Comparison of ENCODE assay signal across 14 cellular contexts in genomic region chr13:80047406-80047805, GRCh38.
A peak's percentile ranks its signal among the peaks of the same experiment; 100 is the strongest.
DNase-seq lines count a peak whose midpoint lies in the region; ATAC-seq, FAIRE-seq and TF ChIP-seq lines count a peak whose summit lies in the region.
"Had no signal": no experiment of that assay in that cellular context is flagged by ENCODE, and none has a peak within 500 bp of the region (broad histone marks: within the 10 kb centered on the region; RNA-seq: fewer than 3 reads in every experiment).

No MANE protein-coding gene starts in this region.

- H3K36me3 ChIP-seq in neural progenitor cell: no peaks in the 10 kb centered on the region

- no peak for FAIRE-seq in D721Med (lab: Jason Lieb, UNC)
- FAIRE-seq: K562 had no signal

- DNase-seq in AG08396 (ENCODE audit: low spot score): peak; percentile 19
- DNase-seq in NCI-H226: peak; percentile 50
- peak; percentile 66 for DNase-seq in cerebellum (ENCODE audit: low spot score)
- DNase-seq in neural progenitor cell (ENCODE audit: low spot score): no peak
- DNase-seq in D721Med (ENCODE audit: insufficient read length, low spot score): no peak
- no peak for DNase-seq in NCI-H146 treated with DMSO at 0.1 percent for 48 hours (lab: John Stamatoyannopoulos, UW; ENCODE audit: unreplicated experiment)
- DNase-seq in activated CD8-positive, alpha-beta T cell treated with anti-CD3 and anti-CD28 coated beads, Interleukin-2, amount 10 ng/mL, durations not matched to agents 7 days and 5 days: no peak
- DNase-seq: activated CD4-positive, alpha-beta memory T cell treated with anti-CD3 and anti-CD28 coated beads, Interleukin-2, amount 10 ng/mL, durations not matched to agents 7 days and 5 days; activated gamma-delta T cell treated with Interleukin-2 at 50 U/mL for 16 hours; DMS79 treated with DMSO at 0.1 percent for 48 hours; NCI-H1694 treated with DMSO at 0.1 percent for 48 hours had no signal

- H3K36me3 Mint-ChIP-seq in neural progenitor cell: no peaks in the 10 kb centered on the region
- H3K36me3 Mint-ChIP-seq in activated CD8-positive, alpha-beta T cell treated with anti-CD3 and anti-CD28 coated beads, Interleukin-2, amount 10 ng/mL, durations not matched to agents 7 days and 5 days (ENCODE audit: low read depth): no peaks in the 10 kb centered on the region

- no peaks in the 10 kb centered on the region for H4K20me1 ChIP-seq in neural progenitor cell (ENCODE audit: low read depth)

- peaks cover 4% of the 10 kb centered on the region for H3K4me1 ChIP-seq in neural progenitor cell

- H3K27ac ChIP-seq in neural progenitor cell: no peak overlapping the region

- CTCF ChIA-PET in activated CD8-positive, alpha-beta T cell treated with anti-CD3 and anti-CD28 coated beads, Interleukin-2, amount 10 ng/mL, durations not matched to agents 7 days and 5 days (lab: Charles Lee): no interaction called here

- H3K4me3 Mint-ChIP-seq in neural progenitor cell: no peak overlapping the region
- H3K4me3 Mint-ChIP-seq in activated CD8-positive, alpha-beta T cell treated with anti-CD3 and anti-CD28 coated beads, Interleukin-2, amount 10 ng/mL, durations not matched to agents 7 days and 5 days: no peak overlapping the region
- H3K4me3 Mint-ChIP-seq: activated CD4-positive, alpha-beta memory T cell treated with anti-CD3 and anti-CD28 coated beads, Interleukin-2, amount 10 ng/mL, durations not matched to agents 7 days and 5 days; B cell had no signal

- H3K9ac ChIP-seq in neural progenitor cell: no peak overlapping the region

- no peaks in the 10 kb centered on the region for H3K79me2 ChIP-seq in neural progenitor cell (ENCODE audit: low read depth)

- no peak for TF ChIP-seq CTCF in neural progenitor cell (IDR thresholded peaks at IDR 0.05)
- TF ChIP-seq CTCF in D721Med (IDR thresholded peaks at IDR 0.05; ENCODE audit: insufficient read depth, missing control alignments): no peak

- no peaks in the 10 kb centered on the region for H3K9me3 ChIP-seq in neural progenitor cell (ENCODE audit: low read depth)

- H3K27me3 ChIP-seq in neural progenitor cell: no peaks in the 10 kb centered on the region

- H3K4me2 ChIP-seq in neural progenitor cell: no peak overlapping the region

- H3K27me3 Mint-ChIP-seq in neural progenitor cell (ENCODE audit: insufficient read depth, low read depth): peaks cover 2% of the 10 kb centered on the region
- peaks cover 5% of the 10 kb centered on the region for H3K27me3 Mint-ChIP-seq in activated CD8-positive, alpha-beta T cell treated with anti-CD3 and anti-CD28 coated beads, Interleukin-2, amount 10 ng/mL, durations not matched to agents 7 days and 5 days (ENCODE audit: low read depth)
- H3K27me3 Mint-ChIP-seq: activated CD4-positive, alpha-beta memory T cell treated with anti-CD3 and anti-CD28 coated beads, Interleukin-2, amount 10 ng/mL, durations not matched to agents 7 days and 5 days; B cell had no signal

- H3K4me3 ChIP-seq in neural progenitor cell: no peak overlapping the region
- H3K4me3 ChIP-seq: K562 had no signal

- POLR2A ChIA-PET in activated CD8-positive, alpha-beta T cell treated with anti-CD3 and anti-CD28 coated beads, Interleukin-2, amount 10 ng/mL, durations not matched to agents 7 days and 5 days (lab: Charles Lee): no interaction called here

- H3K27ac Mint-ChIP-seq in neural progenitor cell: peak overlapping the region; percentile 23
- no peak overlapping the region for H3K27ac Mint-ChIP-seq in activated CD8-positive, alpha-beta T cell treated with anti-CD3 and anti-CD28 coated beads, Interleukin-2, amount 10 ng/mL, durations not matched to agents 7 days and 5 days
- H3K27ac Mint-ChIP-seq: activated CD4-positive, alpha-beta memory T cell treated with anti-CD3 and anti-CD28 coated beads, Interleukin-2, amount 10 ng/mL, durations not matched to agents 7 days and 5 days; B cell had no signal

- H3F3A ChIP-seq in neural progenitor cell (ENCODE audit: low read depth): no peaks in the 10 kb centered on the region

- H2AFZ ChIP-seq in neural progenitor cell (replicated peaks): no peak overlapping the region

- no peak for ATAC-seq in GM19351 (IDR thresholded peaks at IDR 0.05; ENCODE audit: unreplicated experiment)
- ATAC-seq in activated CD8-positive, alpha-beta T cell treated with anti-CD3 and anti-CD28 coated beads, Interleukin-2, amount 10 ng/mL, durations not matched to agents 7 days and 5 days: no peak
- ATAC-seq: K562 had no signal

- peaks cover 8% of the 10 kb centered on the region for H3K9me3 Mint-ChIP-seq in neural progenitor cell
- no peaks in the 10 kb centered on the region for H3K9me3 Mint-ChIP-seq in activated CD8-positive, alpha-beta T cell treated with anti-CD3 and anti-CD28 coated beads, Interleukin-2, amount 10 ng/mL, durations not matched to agents 7 days and 5 days (ENCODE audit: insufficient read depth)
- H3K9me3 Mint-ChIP-seq: activated CD4-positive, alpha-beta memory T cell treated with anti-CD3 and anti-CD28 coated beads, Interleukin-2, amount 10 ng/mL, durations not matched to agents 7 days and 5 days had no signal

- H3K4me1 Mint-ChIP-seq in neural progenitor cell: peaks cover 29% of the 10 kb centered on the region
- H3K4me1 Mint-ChIP-seq in activated CD8-positive, alpha-beta T cell treated with anti-CD3 and anti-CD28 coated beads, Interleukin-2, amount 10 ng/mL, durations not matched to agents 7 days and 5 days (ENCODE audit: low read depth): peaks cover 13% of the 10 kb centered on the region

Comparison
In these comparisons a context has a peak if more than half of its experiments do, and no peak if none do; other contexts are left out.
1. DNase-seq: peak in AG08396 (single experiment), NCI-H226 (single experiment) and cerebellum (single experiment); none in neural progenitor cell (single experiment), D721Med (single experiment), NCI-H146 treated with DMSO at 0.1 percent for 48 hours (single experiment) and activated CD8-positive, alpha-beta T cell treated with anti-CD3 and anti-CD28 coated beads, Interleukin-2, amount 10 ng/mL, durations not matched to agents 7 days and 5 days (single experiment).